Comparison of ENCODE assay signal across 8 cellular contexts in genomic region chr14:53152627-53152908, GRCh38. TPM values are rescaled to one million over a fixed set of nuclear protein-coding genes. Genes with fewer than 3 reads are reported as not detected.
A peak's percentile ranks its signal among the peaks of the same experiment; 100 is the strongest.
DNase-seq lines count a peak whose midpoint lies in the region; ATAC-seq and TF ChIP-seq lines count a peak whose summit lies in the region.

No MANE protein-coding gene starts in this region.

- H3K4me3 Mint-ChIP-seq in endodermal cell = peak overlapping the region; percentile 97
- H3K4me3 Mint-ChIP-seq in naive B cell = peak overlapping the region; percentile 94 to 100 (median 98)

- H3K27ac Mint-ChIP-seq in endodermal cell = no peak overlapping the region
- H3K27ac Mint-ChIP-seq in naive B cell = peak overlapping the region; percentile 86 to 99 (median 96)

- no peaks in the 10 kb centered on the region for H3K27me3 ChIP-seq in endodermal cell (ENCODE audit: control insufficient read depth, insufficient read depth, low read length, poor library complexity, severe bottlenecking)

- no peaks in the 10 kb centered on the region for H3K9me3 Mint-ChIP-seq in endodermal cell
- no peaks in the 10 kb centered on the region for H3K9me3 Mint-ChIP-seq in naive B cell

- intact Hi-C loops in posterior vena cava (cut with DNase I) = no loop called here

- peaks cover 2% of the 10 kb centered on the region for H3K36me3 ChIP-seq in endodermal cell (ENCODE audit: control insufficient read depth, insufficient read depth, low read length)

- DNase-seq in endodermal cell (peak; percentile 83), naive B cell (no peak), RPMI8226 (no peak), GDM1 (lab: John Stamatoyannopoulos, UW) (no peak), posterior vena cava (ENCODE audit: low spot score) (no peak)

- H3K27me3 Mint-ChIP-seq in endodermal cell (ENCODE audit: insufficient read depth) = no peaks in the 10 kb centered on the region
- H3K27me3 Mint-ChIP-seq in naive B cell = no peaks in the 10 kb centered on the region

- H3K36me3 Mint-ChIP-seq in endodermal cell (ENCODE audit: low read depth) (no peaks in the 10 kb centered on the region), naive B cell (no peaks in the 10 kb centered on the region)

- peak overlapping the region; percentile 90 for H3K4me3 ChIP-seq in endodermal cell (ENCODE audit: low read length)

- TF ChIP-seq CTCF in endodermal cell (conservative IDR thresholded peaks at IDR 0.05) = no peak

- peak overlapping the region; percentile 63 for H3K9ac ChIP-seq in endodermal cell (ENCODE audit: extremely low read depth, low read length, poor library complexity, severe bottlenecking)

- H3K9me3 ChIP-seq in endodermal cell (ENCODE audit: control insufficient read depth, low read length) = no peaks in the 10 kb centered on the region

- no peaks in the 10 kb centered on the region for H3K4me1 ChIP-seq in endodermal cell (ENCODE audit: control insufficient read depth, insufficient read depth, low read length)

- ATAC-seq in GM18858 (IDR thresholded peaks at IDR 0.05; ENCODE audit: unreplicated experiment) (peak; percentile 0), HG02571 (IDR thresholded peaks at IDR 0.05; ENCODE audit: unreplicated experiment) (peak; percentile 12), naive B cell (ENCODE audit: low read depth in 2 of 2) (peak; percentile 27 to 33)

- peaks cover 13% of the 10 kb centered on the region for H3K4me1 Mint-ChIP-seq in endodermal cell
- H3K4me1 Mint-ChIP-seq in naive B cell = peaks cover 42 to 47% (median 46%) of the 10 kb centered on the region in 3 donors

- peak overlapping the region; percentile 88 for H3K27ac ChIP-seq in endodermal cell (ENCODE audit: low read depth, low read length)

- WGBS in endodermal cell (ENCODE audit: insufficient coverage in 1 of 2, insufficient read length in 1 of 2), 2 experiments = 0 to 2% methylated on average over 8 to 36 of the region's 36 CpGs

TF ChIP-seq in PFSK-1, 5 proteins besides CTCF, POLR2A, EP300 and RAD21:
- TF ChIP-seq REST (IDR thresholded peaks at IDR 0.05; ENCODE audit: insufficient read depth in 1 of 2, low read depth in 2 of 2, low read length in 2 of 2) (no peak), FOXP2 (optimal IDR thresholded peaks at IDR 0.05; ENCODE audit: borderline replicate concordance, extremely low read depth, extremely low read length, insufficient read depth) (peak; percentile 34), TAF1 (IDR thresholded peaks at IDR 0.05; ENCODE audit: borderline replicate concordance, insufficient read depth, low read length) (no peak), POLR2AphosphoS5 (IDR thresholded peaks at IDR 0.05; ENCODE audit: low read depth, low read length) (no peak), SIN3A (IDR thresholded peaks at IDR 0.05; ENCODE audit: borderline replicate concordance, insufficient read depth, low read length) (no peak)

RNA-seq across cellular contexts. Expression of gene DDHD1, which starts 0.6 kb away (rescaled TPM):
- 3.7 TPM for polyA plus RNA-seq in PFSK-1 (2012; ENCODE audit: insufficient read length, low read depth)
- total RNA-seq in endodermal cell (10 to 100 TPM; 26.2 to 27.1 TPM), posterior vena cava (10 to 100 TPM; 15.8 to 20.1 TPM)
- 11.2 TPM for polyA plus RNA-seq in endodermal cell (2013, experiment 1 of 2)
- 11.2 TPM for polyA plus RNA-seq in endodermal cell (2013, experiment 2 of 2)
- 10 to 100 TPM in 3 of 6 donors, 1 to 10 TPM in 3; 3.5 to 13.7 (median 10.2) TPM for polyA plus RNA-seq in naive B cell (ENCODE audit: low read depth in 6 of 6)
